In genomic region chr14:72614891-72615410, GRCh38 we compare ENCODE assay signal across 19 cellular contexts.
DNase-seq lines count a peak whose midpoint lies in the region; ATAC-seq and TF ChIP-seq lines count a peak whose summit lies in the region.
"Had no signal": no experiment of that assay in that cellular context is flagged by ENCODE, and none has a peak within 500 bp of the region (broad histone marks: within the 10 kb centered on the region; RNA-seq: fewer than 3 reads in every experiment).

No MANE protein-coding gene starts in this region.

- intact Hi-C loops in Right ventricle myocardium superior (cut with DNase I) = no loop called here

- peak overlapping the region; percentile 81 to 82 for H3K27ac ChIP-seq in right atrium auricular region
- H3K27ac ChIP-seq in neural progenitor cell = no peak overlapping the region
- peak overlapping the region in 1 of 2 donors; percentile 48 for H3K27ac ChIP-seq in coronary artery
- H3K27ac ChIP-seq: ovary had no signal

- H3K27me3 Mint-ChIP-seq in neural progenitor cell (ENCODE audit: insufficient read depth, low read depth) = peaks cover 17% of the 10 kb centered on the region
- H3K27me3 Mint-ChIP-seq: activated CD4-positive, alpha-beta memory T cell treated with anti-CD3 and anti-CD28 coated beads for 36 hours; activated naive CD8-positive, alpha-beta T cell had no signal

- no peaks in the 10 kb centered on the region for H3K79me2 ChIP-seq in neural progenitor cell (ENCODE audit: low read depth)

- H3F3A ChIP-seq in neural progenitor cell (ENCODE audit: low read depth) = no peaks in the 10 kb centered on the region

- no peaks in the 10 kb centered on the region for H4K20me1 ChIP-seq in neural progenitor cell (ENCODE audit: low read depth)

- peaks cover 0 to 63% of the 10 kb centered on the region in 2 donors for H3K4me1 ChIP-seq in right atrium auricular region
- peaks cover 11% of the 10 kb centered on the region for H3K4me1 ChIP-seq in neural progenitor cell
- H3K4me1 ChIP-seq: HAP-1 had no signal

- no peak overlapping the region for H3K27ac Mint-ChIP-seq in neural progenitor cell
- H3K27ac Mint-ChIP-seq: activated CD4-positive, alpha-beta memory T cell treated with anti-CD3 and anti-CD28 coated beads for 36 hours; activated naive CD8-positive, alpha-beta T cell; CD8-positive, alpha-beta T cell; T-helper 2 cell treated with Interferon-gamma antibody and Interleukin-4, amounts not matched to agents 5 μg/mL and 100 μg/mL, for 36 hours had no signal

- H3K36me3 Mint-ChIP-seq in neural progenitor cell = no peaks in the 10 kb centered on the region
- H3K36me3 Mint-ChIP-seq: activated CD4-positive, alpha-beta memory T cell treated with anti-CD3 and anti-CD28 coated beads for 36 hours; activated naive CD8-positive, alpha-beta T cell; CD8-positive, alpha-beta T cell had no signal

- peak overlapping the region; percentile 30 for H2AFZ ChIP-seq in neural progenitor cell (replicated peaks)

- H3K4me3 ChIP-seq in right atrium auricular region (no peak overlapping the region), neural progenitor cell (no peak overlapping the region), coronary artery (no peak overlapping the region)
- H3K4me3 ChIP-seq: HAP-1, ovary, stomach had no signal

- H3K36me3 ChIP-seq in right atrium auricular region = no peaks in the 10 kb centered on the region
- no peaks in the 10 kb centered on the region for H3K36me3 ChIP-seq in neural progenitor cell
- H3K36me3 ChIP-seq: HAP-1, ovary, stomach had no signal

- H3K9ac ChIP-seq in neural progenitor cell = no peak overlapping the region

- no peak for DNase-seq in right atrium auricular region (ENCODE audit: low spot score)
- DNase-seq in Right ventricle myocardium superior = no peak
- DNase-seq in ecto neural progenitor cell (ENCODE audit: low spot score) = peak; percentile 37
- DNase-seq in neural progenitor cell (ENCODE audit: low spot score) = no peak
- no peak for DNase-seq in GM03348 (ENCODE audit: low spot score)
- no peak for DNase-seq in coronary artery (ENCODE audit: low spot score)
- DNase-seq: activated CD4-positive, alpha-beta memory T cell treated with anti-CD3 and anti-CD28 coated beads for 36 hours; GF-D8; NCI-H748 treated with DMSO at 0.1 percent for 48 hours; ovary; stimulated activated CD4-positive, alpha-beta T cell treated with anti-CD3 and anti-CD28 coated beads, Interleukin-2, amount 100 ng/mL, for 48 hours; stomach had no signal

- ATAC-seq in Right ventricle myocardium superior (ENCODE audit: poor library complexity) (no peak), GM19452 (IDR thresholded peaks at IDR 0.05; ENCODE audit: unreplicated experiment) (no peak), HG03520 (IDR thresholded peaks at IDR 0.05; ENCODE audit: unreplicated experiment) (no peak)
- ATAC-seq: CD8-positive, alpha-beta T cell; HepG2 had no signal

- H3K9me3 ChIP-seq in right atrium auricular region = no peaks in the 10 kb centered on the region
- no peaks in the 10 kb centered on the region for H3K9me3 ChIP-seq in neural progenitor cell (ENCODE audit: low read depth)
- H3K9me3 ChIP-seq: HAP-1, ovary, stomach had no signal

- H3K4me3 Mint-ChIP-seq in neural progenitor cell = no peak overlapping the region
- H3K4me3 Mint-ChIP-seq: activated CD4-positive, alpha-beta memory T cell treated with anti-CD3 and anti-CD28 coated beads for 36 hours; activated naive CD8-positive, alpha-beta T cell; CD8-positive, alpha-beta T cell; T-helper 2 cell treated with Interferon-gamma antibody and Interleukin-4, amounts not matched to agents 5 μg/mL and 100 μg/mL, for 36 hours had no signal

- no peaks in the 10 kb centered on the region for H3K27me3 ChIP-seq in right atrium auricular region
- no peaks in the 10 kb centered on the region for H3K27me3 ChIP-seq in neural progenitor cell
- H3K27me3 ChIP-seq: ovary, stomach had no signal

- peaks cover 3% of the 10 kb centered on the region for H3K9me3 Mint-ChIP-seq in neural progenitor cell
- H3K9me3 Mint-ChIP-seq: activated CD4-positive, alpha-beta memory T cell treated with anti-CD3 and anti-CD28 coated beads for 36 hours; CD8-positive, alpha-beta T cell; T-helper 2 cell treated with Interferon-gamma antibody and Interleukin-4, amounts not matched to agents 5 μg/mL and 100 μg/mL, for 36 hours had no signal

- no peak for TF ChIP-seq CTCF in right atrium auricular region (IDR thresholded peaks at IDR 0.05)
- TF ChIP-seq CTCF in neural progenitor cell (IDR thresholded peaks at IDR 0.05) = no peak
- no peak for TF ChIP-seq CTCF in coronary artery (IDR thresholded peaks at IDR 0.05)

- H3K4me2 ChIP-seq in neural progenitor cell = no peak overlapping the region

- peaks cover 67% of the 10 kb centered on the region for H3K4me1 Mint-ChIP-seq in neural progenitor cell
